In genomic region chr3:136960838-136961836, GRCh38 we compare ENCODE assay signal across 18 cellular contexts. TPM values are rescaled to one million over a fixed set of nuclear protein-coding genes. Genes with fewer than 3 reads are reported as not detected.
DNase-seq lines count a peak whose midpoint lies in the region; ATAC-seq, FAIRE-seq and TF ChIP-seq lines count a peak whose summit lies in the region.
"Had no signal": no experiment of that assay in that cellular context is flagged by ENCODE, and none has a peak within 500 bp of the region (broad histone marks: within the 10 kb centered on the region; RNA-seq: fewer than 3 reads in every experiment).

No MANE protein-coding gene starts in this region.

- H3K9me3 Mint-ChIP-seq in Caco-2 (ENCODE audit: unreplicated experiment), result no peaks in the 10 kb centered on the region
- peaks cover 6% of the 10 kb centered on the region for H3K9me3 Mint-ChIP-seq in nephron
- no peaks in the 10 kb centered on the region for H3K9me3 Mint-ChIP-seq in activated CD8-positive, alpha-beta T cell treated with anti-CD3 and anti-CD28 coated beads for 36 hours
- peaks cover 6% of the 10 kb centered on the region for H3K9me3 Mint-ChIP-seq in mesothelial cell of epicardium
- H3K9me3 Mint-ChIP-seq: dendritic cell treated with granulocyte-macrophage colony-stimulating factor and Interleukin-4, amounts not matched to agents 40 ng/mL and 50 ng/mL, for 4 days had no signal

- H3K36me3 ChIP-seq in Caco-2 (ENCODE audit: control insufficient read depth, insufficient read depth, low read length) (no peaks in the 10 kb centered on the region; the same call in 1 of the 2 replicates), left lung (no peaks in the 10 kb centered on the region)

- TF ChIP-seq CTCF in Caco-2 (IDR thresholded peaks at IDR 0.05; ENCODE audit: insufficient read depth in 1 of 2, low read depth in 1 of 2, low read length in 1 of 2, severe bottlenecking in 1 of 2, unreplicated experiment in 1 of 2), result no peak
- no peak for TF ChIP-seq CTCF in nephron (IDR thresholded peaks at IDR 0.05; ENCODE audit: unreplicated experiment in 3 of 3)
- no peak for TF ChIP-seq CTCF in left lung (IDR thresholded peaks at IDR 0.05)
- TF ChIP-seq CTCF in activated CD8-positive, alpha-beta T cell treated with anti-CD3 and anti-CD28 coated beads for 36 hours (IDR thresholded peaks at IDR 0.05), result no peak
- TF ChIP-seq CTCF in mesothelial cell of epicardium (IDR thresholded peaks at IDR 0.05; ENCODE audit: unreplicated experiment), result no peak

- no peak for DNase-seq in Caco-2
- DNase-seq in HTR-8/SVneo (ENCODE audit: insufficient read length, low spot score), result peak; percentile 36
- DNase-seq in epithelial cell of prostate (ENCODE audit: low read depth, low spot score), result peak; percentile 37
- no peak for DNase-seq in left lung
- DNase-seq in activated CD8-positive, alpha-beta T cell treated with anti-CD3 and anti-CD28 coated beads for 36 hours, result no peak
- no peak for DNase-seq in mesothelial cell of epicardium (ENCODE audit: low spot score in 2 of 2, unreplicated experiment in 2 of 2)
- DNase-seq: activated T-cell treated with anti-CD3 and anti-CD28 coated beads, Interleukin-2, amount 50 U/mL, for 48 hours; amygdala; H9; NCI-H1092; retina; stimulated activated CD4-positive, alpha-beta T cell treated with anti-CD3 and anti-CD28 coated beads, Interleukin-2, amount 100 ng/mL, for 48 hours had no signal

- H3K4me3 ChIP-seq in Caco-2 (ENCODE audit: low read depth, low read length) (no peak overlapping the region), left lung (no peak overlapping the region)
- H3K4me3 ChIP-seq: BLaER1 treated with 17β-estradiol and CSF1 and Interleukin-3, amounts not matched to agents 10 nM and 100 nM had no signal

- peak overlapping the region; percentile 16 for H3K27ac Mint-ChIP-seq in Caco-2 (ENCODE audit: unreplicated experiment)
- peak overlapping the region in 2 of 3 experiments; percentile 10 to 36 for H3K27ac Mint-ChIP-seq in nephron
- H3K27ac Mint-ChIP-seq in activated CD8-positive, alpha-beta T cell treated with anti-CD3 and anti-CD28 coated beads for 36 hours, result no peak overlapping the region
- H3K27ac Mint-ChIP-seq in mesothelial cell of epicardium, result no peak overlapping the region
- H3K27ac Mint-ChIP-seq: dendritic cell treated with granulocyte-macrophage colony-stimulating factor and Interleukin-4, amounts not matched to agents 40 ng/mL and 50 ng/mL, for 4 days had no signal

- H3K4me1 ChIP-seq in Caco-2 (peaks cover 31% of the 10 kb centered on the region), left lung (peaks cover 0 to 5% of the 10 kb centered on the region in 2 donors)
- H3K4me1 ChIP-seq: BLaER1 treated with 17β-estradiol and CSF1 and Interleukin-3, amounts not matched to agents 10 nM and 100 nM had no signal

- intact Hi-C loops in Caco-2 (cut with micrococcal nuclease; ENCODE audit: unreplicated experiment), result no loop called here
- intact Hi-C loops in left lung (cut with DNase I), result no loop called here
- intact Hi-C loops in activated CD8-positive, alpha-beta T cell treated with anti-CD3 and anti-CD28 coated beads for 36 hours (cut with micrococcal nuclease), result no loop called here

- CTCF ChIA-PET in Caco-2 (lab: Charles Lee), result no interaction called here
- CTCF ChIA-PET in activated CD8-positive, alpha-beta T cell treated with anti-CD3 and anti-CD28 coated beads for 36 hours (lab: Charles Lee), result interaction anchor here (1.3 kb wide), 1 partner anchor 10 kb away, joined by 4 read pairs; no protein-coding TSS in a partner anchor

- H3K4me1 Mint-ChIP-seq in Caco-2 (ENCODE audit: low read depth, unreplicated experiment) (peaks cover 31% of the 10 kb centered on the region), nephron (no peaks in the 10 kb centered on the region), mesothelial cell of epicardium (peaks cover 4% of the 10 kb centered on the region)
- no peaks in the 10 kb centered on the region for H3K4me1 Mint-ChIP-seq in activated CD8-positive, alpha-beta T cell treated with anti-CD3 and anti-CD28 coated beads for 36 hours (ENCODE audit: low read depth)

- H3K27me3 ChIP-seq in Caco-2 (replicated peaks; ENCODE audit: control insufficient read depth, insufficient read depth, low read length) (no peaks in the 10 kb centered on the region), left lung (no peaks in the 10 kb centered on the region)
- H3K27me3 ChIP-seq: BLaER1 treated with 17β-estradiol and CSF1 and Interleukin-3, amounts not matched to agents 10 nM and 100 nM had no signal

- POLR2A ChIA-PET in Caco-2 (lab: Charles Lee), result no interaction called here
- POLR2A ChIA-PET in activated CD8-positive, alpha-beta T cell treated with anti-CD3 and anti-CD28 coated beads for 36 hours (lab: Charles Lee), result interaction anchor here (0.6 kb wide), 1 partner anchor 99 kb away, joined by 4 read pairs; the partner anchor contains the start of gene NCK1

- H3K27ac ChIP-seq in epithelial cell of prostate (peak overlapping the region; percentile 98), left lung (no peak overlapping the region)
- H3K27ac ChIP-seq: BLaER1 treated with 17β-estradiol and CSF1 and Interleukin-3, amounts not matched to agents 10 nM and 100 nM had no signal

- no peak overlapping the region for H3K4me3 Mint-ChIP-seq in Caco-2 (ENCODE audit: unreplicated experiment)
- H3K4me3 Mint-ChIP-seq in nephron, result no peak overlapping the region
- no peak overlapping the region for H3K4me3 Mint-ChIP-seq in activated CD8-positive, alpha-beta T cell treated with anti-CD3 and anti-CD28 coated beads for 36 hours
- H3K4me3 Mint-ChIP-seq in mesothelial cell of epicardium, result no peak overlapping the region
- H3K4me3 Mint-ChIP-seq: dendritic cell treated with granulocyte-macrophage colony-stimulating factor and Interleukin-4, amounts not matched to agents 40 ng/mL and 50 ng/mL, for 4 days; H9 had no signal

- H3K9me3 ChIP-seq in Caco-2 (no peaks in the 10 kb centered on the region), left lung (no peaks in the 10 kb centered on the region)
- H3K9me3 ChIP-seq: BLaER1 treated with 17β-estradiol and CSF1 and Interleukin-3, amounts not matched to agents 10 nM and 100 nM had no signal

- FAIRE-seq in HTR-8/SVneo (lab: Jason Lieb, UNC), result no peak
- FAIRE-seq: frontal cortex, urothelium cell line had no signal

- no TSS peak for BruUV-seq in Caco-2 (replicated peaks; lab: Mats Ljungman, UMichigan)

- H3K27me3 Mint-ChIP-seq in Caco-2 (ENCODE audit: insufficient read depth, unreplicated experiment) (no peaks in the 10 kb centered on the region), nephron (ENCODE audit: low read depth) (no peaks in the 10 kb centered on the region), mesothelial cell of epicardium (ENCODE audit: low read depth) (no peaks in the 10 kb centered on the region)
- H3K27me3 Mint-ChIP-seq in activated CD8-positive, alpha-beta T cell treated with anti-CD3 and anti-CD28 coated beads for 36 hours, result no peaks in the 10 kb centered on the region
- H3K27me3 Mint-ChIP-seq: dendritic cell treated with granulocyte-macrophage colony-stimulating factor and Interleukin-4, amounts not matched to agents 40 ng/mL and 50 ng/mL, for 4 days had no signal

- no peak for ATAC-seq in left lung
- ATAC-seq in activated CD8-positive, alpha-beta T cell treated with anti-CD3 and anti-CD28 coated beads for 36 hours, result no peak
- no peak for ATAC-seq in activated CD4-positive, CD25-positive, alpha-beta regulatory T cell treated with anti-CD3 and anti-CD28 coated beads, Interleukin-2, amount 50 U/mL, for 24 hours

- H3K36me3 Mint-ChIP-seq in Caco-2 (ENCODE audit: insufficient read depth, unreplicated experiment) (peaks cover 22% of the 10 kb centered on the region), nephron (ENCODE audit: low read depth) (no peaks in the 10 kb centered on the region), mesothelial cell of epicardium (peaks cover 3% of the 10 kb centered on the region)
- H3K36me3 Mint-ChIP-seq in activated CD8-positive, alpha-beta T cell treated with anti-CD3 and anti-CD28 coated beads for 36 hours (ENCODE audit: low read depth), result peaks cover 3% of the 10 kb centered on the region

RNA-seq across cellular contexts. Expression of gene IL20RB, which starts 3.4 kb away (rescaled TPM):
- total RNA-seq in Caco-2 (2022) (5.5 and 6.9 TPM in 2 replicates), left lung (1 to 10 TPM in 1 of 2 donors, under 1 TPM in 1; 0.61 to 1.9 TPM), mesothelial cell of epicardium (0.86 to 1.8 TPM (median 1.6 TPM) in 3 replicates)
- total RNA-seq in activated CD8-positive, alpha-beta T cell treated with anti-CD3 and anti-CD28 coated beads for 36 hours, result 1 to 10 TPM; 1.0 to 1.2 TPM

Comparison
In these comparisons a context has a peak if more than half of its experiments do, and no peak if none do; other contexts are left out.
1. DNase-seq: peak in HTR-8/SVneo (single experiment) and epithelial cell of prostate (single experiment); none in Caco-2 (0 of 2), left lung (0 of 2), activated CD8-positive, alpha-beta T cell treated with anti-CD3 and anti-CD28 coated beads for 36 hours (single experiment) and mesothelial cell of epicardium (0 of 2).
2. H3K27ac Mint-ChIP-seq: peak in Caco-2 (single experiment) and nephron (2 of 3); none in activated CD8-positive, alpha-beta T cell treated with anti-CD3 and anti-CD28 coated beads for 36 hours (single experiment) and mesothelial cell of epicardium (single experiment).